ENCODE assay signal across 8 cellular contexts in genomic region chr16:11794991-11795886, GRCh38. TPM values are rescaled to one million over a fixed set of nuclear protein-coding genes. Genes with fewer than 3 reads are reported as not detected.
DNase-seq lines count a peak whose midpoint lies in the region; FAIRE-seq and TF ChIP-seq lines count a peak whose summit lies in the region.

No MANE protein-coding gene starts in this region.

- TF ChIP-seq CTCF in PC-9 (conservative IDR thresholded peaks at IDR 0.05) (no peak), prostate gland (IDR thresholded peaks at IDR 0.05) (no peak), GM13976 (IDR thresholded peaks at IDR 0.05; ENCODE audit: borderline replicate concordance, control extremely low read depth, extremely low read depth, insufficient read depth, missing control alignments) (no peak)

- CTCF ChIA-PET in PC-9 (lab: Charles Lee): no interaction called here

- no peak for TF ChIP-seq POLR2A in prostate gland (IDR thresholded peaks at IDR 0.05)

- no peak overlapping the region for H2AFZ ChIP-seq in PC-9

- H3K79me2 ChIP-seq in PC-9 (ENCODE audit: low read depth): peaks cover 69% of the 10 kb centered on the region

- H3K36me3 ChIP-seq in ES-I3 (ENCODE audit: insufficient read depth, low read length) (peaks cover 6% of the 10 kb centered on the region), PC-9 (ENCODE audit: low read depth) (0 out of 2 replicates have a peak, but pooled peaks cover 15% of the 10 kb centered on the region), prostate gland (no peaks in the 10 kb centered on the region)

- DNase-seq in PC-9 (no peak), epithelial cell of prostate (ENCODE audit: low read depth, low spot score) (no peak), prostate gland (ENCODE audit: low spot score) (no peak), NCI-H2196 treated with DMSO at 0.1 percent for 48 hours (lab: John Stamatoyannopoulos, UW; ENCODE audit: unreplicated experiment) (no peak), GM13976 (ENCODE audit: low spot score) (no peak), T1000 (lab: John Stamatoyannopoulos, UW) (no peak), RCC 7860 (ENCODE audit: low spot score) (no peak)

- 0 out of 2 replicates have a peak, but pooled peaks cover 9% of the 10 kb centered on the region for H3K4me1 ChIP-seq in ES-I3 (ENCODE audit: insufficient read depth, low read length)
- H3K4me1 ChIP-seq in PC-9 (replicated peaks; ENCODE audit: insufficient read depth): peaks cover 15% of the 10 kb centered on the region
- peaks cover 30% of the 10 kb centered on the region for H3K4me1 ChIP-seq in prostate gland (replicated peaks)

- FAIRE-seq in RCC 7860 (lab: Jason Lieb, UNC): no peak

- WGBS in prostate gland: 79% methylated on average over 21 of the region's 21 CpGs

- H3K9me2 ChIP-seq in PC-9 (ENCODE audit: insufficient read depth): no peaks in the 10 kb centered on the region

- H3K4me3 ChIP-seq in PC-9 (no peak overlapping the region), prostate gland (peak overlapping the region; percentile 93 to 95)

- peak overlapping the region; percentile 78 for H3K4me2 ChIP-seq in PC-9

- no TSS peak for BruUV-seq in PC-9 (replicated peaks; lab: Mats Ljungman, UMichigan)

- H3K27me3 ChIP-seq in PC-9 (ENCODE audit: insufficient read depth, low read depth) (no peaks in the 10 kb centered on the region), prostate gland (replicated peaks; ENCODE audit: insufficient read depth) (no peaks in the 10 kb centered on the region)

- intact Hi-C loops in PC-9 (cut with micrococcal nuclease; ENCODE audit: unreplicated experiment): loop anchor here (5.0 kb wide), 1 partner anchor 53 kb away; the partner anchor contains the start of gene TXNDC11
- intact Hi-C loops in prostate gland (cut with DNase I): loop anchor here (5.0 to 10.0 kb wide), 4 partner anchors 53 to 153 kb away; partner anchors contain the start of genes GSPT1, SNN and TXNDC11

- POLR2A ChIA-PET in PC-9 (lab: Charles Lee; ENCODE audit: unreplicated experiment): no interaction called here

- H3K9me3 ChIP-seq in ES-I3 (ENCODE audit: control insufficient read depth, insufficient read depth, low read length) (no peaks in the 10 kb centered on the region), PC-9 (ENCODE audit: insufficient read depth, low read depth) (no peaks in the 10 kb centered on the region), prostate gland (no peaks in the 10 kb centered on the region)

- H4K20me1 ChIP-seq in PC-9 (ENCODE audit: insufficient read depth): peaks cover 50% of the 10 kb centered on the region

- in situ Hi-C loops in GM13976 (cut with MboI; ENCODE audit: low sequenced_read_pairs, unreplicated experiment): no loop called here

- H3K27ac ChIP-seq in PC-9 (no peak overlapping the region), epithelial cell of prostate (peak overlapping the region; percentile 94), prostate gland (peak overlapping the region; percentile 98 to 99)

- H3K9ac ChIP-seq in ES-I3 (ENCODE audit: low read depth, low read length): peak overlapping the region; percentile 97; the same call in 1 of the 2 replicates

- peaks cover 13% of the 10 kb centered on the region; the same call in 1 of the 2 replicates for H3F3A ChIP-seq in PC-9 (ENCODE audit: insufficient read depth, low read depth)

RNA-seq across cellular contexts. Expression of gene ZC3H7A, which starts 1.8 kb away (rescaled TPM):
- total RNA-seq in PC-9 (2021) (52.3 and 63.5 TPM in 2 replicates), prostate gland (10 to 100 TPM; 48.9 to 56.4 TPM)

RNA-seq across cellular contexts. Expression of gene TXNDC11, which starts 52.6 kb away (rescaled TPM):
- total RNA-seq in PC-9 (2021): 30.9 and 40.9 TPM in 2 replicates
- 10 to 100 TPM; 75.0 to 96.9 TPM for total RNA-seq in prostate gland

RNA-seq across cellular contexts. Expression of gene RSL1D1, which starts 56.1 kb away (rescaled TPM):
- total RNA-seq in PC-9 (2021): 172 and 226 TPM in 2 replicates
- 100 to 1,000 TPM; 100 to 132 TPM for total RNA-seq in prostate gland
